ENCODE assay signal across 37 cellular contexts in genomic region chr2:132387126-132387525, GRCh38. TPM values are rescaled to one million over a fixed set of nuclear protein-coding genes. Genes with fewer than 3 reads are reported as not detected.
"Had no signal": no experiment of that assay in that cellular context is flagged by ENCODE, and none has a peak within 500 bp of the region (broad histone marks: within the 10 kb centered on the region; RNA-seq: fewer than 3 reads in every experiment).

No MANE protein-coding gene starts in this region.

- H3K9me3 ChIP-seq: adrenal gland, ascending aorta, body of pancreas, breast epithelium had no signal

- H3K27me3 ChIP-seq: adrenal gland, ascending aorta, body of pancreas, brain microvascular endothelial cell, breast epithelium, cardiac muscle cell had no signal

- H3K4me3 ChIP-seq: adrenal gland, ascending aorta, body of pancreas, breast epithelium, cardiac muscle cell had no signal

- DNase-seq: activated effector memory CD4-positive, alpha-beta T cell treated with anti-CD3 and anti-CD28 coated beads, Interleukin-2, amount 50 U/mL, for 16 hours; activated effector memory CD4-positive, alpha-beta T cell treated with Interleukin-2 at 50 U/mL for 16 hours; activated gamma-delta T cell; activated gamma-delta T cell treated with Interleukin-2 at 50 U/mL for 16 hours; activated naive CD4-positive, alpha-beta T cell; activated naive CD4-positive, alpha-beta T cell treated with anti-CD3 and anti-CD28 coated beads for 36 hours; activated naive CD4-positive, alpha-beta T cell treated with anti-CD3 and anti-CD28 coated beads, Interleukin-2, amount 10 ng/mL, durations not matched to agents 7 days and 5 days; activated naive CD4-positive, alpha-beta T cell treated with anti-CD3 and anti-CD28 coated beads, Interleukin-2, amount 50 U/mL, for 16 hours; activated naive CD4-positive, alpha-beta T cell treated with Interleukin-2 at 50 U/mL for 16 hours; activated naive CD8-positive, alpha-beta T cell treated with anti-CD3 and anti-CD28 coated beads for 36 hours; activated naive CD8-positive, alpha-beta T cell treated with anti-CD3 and anti-CD28 coated beads, Interleukin-2, amount 10 ng/mL, durations not matched to agents 7 days and 5 days; activated naive CD8-positive, alpha-beta T cell treated with anti-CD3 and anti-CD28 coated beads, Interleukin-2, amount 50 U/mL, for 24 hours; activated T-cell treated with anti-CD3 and anti-CD28 coated beads, Interleukin-2, amount 50 U/mL, for 1 hour; activated T-cell treated with anti-CD3 and anti-CD28 coated beads, Interleukin-2, amount 50 U/mL, for 24 hours; activated T-cell treated with anti-CD3 and anti-CD28 coated beads, Interleukin-2, amount 50 U/mL, for 4 hours; activated T-cell treated with anti-CD3 and anti-CD28 coated beads, Interleukin-2, amount 50 U/mL, for 48 hours; activated T-cell treated with anti-CD3 and anti-CD28 coated beads, Interleukin-2, amount 50 U/mL, for 72 hours; adrenal gland; amniotic stem cell; amygdala; anterior cingulate cortex; aorta; body of pancreas; brain microvascular endothelial cell; caudate nucleus; central memory CD4-positive, alpha-beta T cell; cerebellar nuclear complex had no signal

- FAIRE-seq: astrocyte, bronchial epithelial cell had no signal

- ATAC-seq: activated naive CD4-positive, alpha-beta T cell treated with anti-CD3 and anti-CD28 coated beads, Interleukin-2, amount 50 U/mL, for 72 hours; activated naive CD8-positive, alpha-beta T cell treated with anti-CD3 and anti-CD28 coated beads, Interleukin-2, amount 50 U/mL, for 24 hours; activated T-cell treated with anti-CD3 and anti-CD28 coated beads, Interleukin-2, amount 50 U/mL, for 4 hours; activated T-cell treated with anti-CD3 and anti-CD28 coated beads, Interleukin-2, amount 50 U/mL, for 72 hours; activated T-helper 17 cell treated with anti-CD3 and anti-CD28 coated beads, Interleukin-2, amount 50 U/mL, for 72 hours; body of pancreas had no signal

- H3K4me1 ChIP-seq: adrenal gland, ascending aorta, breast epithelium had no signal

- H3K36me3 ChIP-seq: adrenal gland, ascending aorta, brain microvascular endothelial cell, breast epithelium, cardiac muscle cell had no signal

- H3K27ac ChIP-seq: adrenal gland, ascending aorta, body of pancreas, brain microvascular endothelial cell, breast epithelium, cardiac muscle cell had no signal

RNA-seq across cellular contexts. Expression of gene GPR39, which starts 29.5 kb away (rescaled TPM):
- total RNA-seq: activated naive CD4-positive, alpha-beta T cell treated with anti-CD3 and anti-CD28 coated beads for 36 hours; activated naive CD4-positive, alpha-beta T cell treated with anti-CD3 and anti-CD28 coated beads, Interleukin-2, amount 50 U/mL, for 72 hours; activated naive CD8-positive, alpha-beta T cell treated with anti-CD3 and anti-CD28 coated beads for 36 hours; activated naive CD8-positive, alpha-beta T cell treated with anti-CD3 and anti-CD28 coated beads, Interleukin-2, amount 10 ng/mL, durations not matched to agents 7 days and 5 days; activated T-cell treated with anti-CD3 and anti-CD28 coated beads, Interleukin-2, amount 50 U/mL, for 4 hours; activated T-cell treated with anti-CD3 and anti-CD28 coated beads, Interleukin-2, amount 50 U/mL, for 72 hours; activated T-helper 1 cell treated with anti-CD3 and anti-CD28 coated beads, Interleukin-12 subunit alpha, Interleukin-12 subunit beta, Interleukin-2, Interleukin-4 antibody, amounts not matched to agents 30 ng/mL and 10 ng/mL and 1 ng/mL, durations not matched to agents 14 hours and 24 hours and 36 hours; activated T-helper 17 cell treated with anti-CD3 and anti-CD28 coated beads, Interleukin-2, amount 50 U/mL, for 72 hours; activated T-helper 2 cell treated with anti-CD3 and anti-CD28 coated beads, Interferon-gamma antibody, Interleukin-2, Interleukin-4, amounts not matched to agents 10 μg/mL and 5 μg/mL and 100 μg/mL, durations not matched to agents 14 hours and 24 hours and 36 hours; cardiac septum had no signal
- polyA plus RNA-seq: aorta had no signal
